ENCODE assay signal across 1 cellular context in the genomic region with DNA sequence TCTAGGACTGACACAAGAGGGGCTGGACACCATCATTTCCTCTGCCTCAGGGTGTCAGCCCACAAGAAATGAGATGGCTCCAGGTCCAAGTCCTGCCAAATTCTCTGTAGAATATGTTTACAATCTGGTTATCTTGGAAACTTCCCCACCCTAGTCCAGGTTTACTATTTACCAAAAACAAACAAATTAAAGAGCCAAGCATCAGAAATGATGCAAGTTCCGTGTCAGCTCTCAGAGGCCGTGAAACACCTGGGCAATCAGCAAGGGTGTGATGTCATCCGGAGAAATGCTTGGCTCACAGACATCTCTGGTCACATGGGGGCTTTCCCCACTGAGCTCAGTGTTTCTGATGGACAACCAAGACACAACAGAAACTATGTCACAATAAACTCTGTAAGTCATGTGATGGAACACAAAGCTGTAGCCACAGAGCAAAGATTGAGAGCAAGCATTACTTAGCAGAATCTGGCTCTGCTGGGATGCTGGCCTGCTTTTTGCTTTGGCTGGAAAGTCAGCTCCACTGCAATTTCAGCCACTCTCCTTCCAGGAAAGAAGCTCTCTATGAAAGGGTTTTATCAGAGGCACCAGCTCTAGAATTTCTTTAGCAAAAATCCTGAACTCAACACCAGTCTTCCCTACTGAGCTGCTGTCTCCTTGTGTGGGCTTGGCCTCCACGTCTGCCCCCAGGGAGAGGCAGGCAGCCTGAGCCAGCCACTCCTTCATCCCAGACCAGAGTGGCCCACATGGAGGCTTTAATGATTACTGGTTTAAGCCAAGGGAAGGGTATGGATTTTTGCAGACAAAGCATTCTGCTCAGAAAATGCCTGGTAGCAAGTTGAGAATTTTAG.
TF ChIP-seq lines count a peak whose summit lies in the region.

No MANE protein-coding gene starts in this region.

TF ChIP-seq in HCT116, 20 proteins besides CTCF, POLR2A, EP300 and RAD21 (continued from another document):
- TF ChIP-seq, protein P1, sequence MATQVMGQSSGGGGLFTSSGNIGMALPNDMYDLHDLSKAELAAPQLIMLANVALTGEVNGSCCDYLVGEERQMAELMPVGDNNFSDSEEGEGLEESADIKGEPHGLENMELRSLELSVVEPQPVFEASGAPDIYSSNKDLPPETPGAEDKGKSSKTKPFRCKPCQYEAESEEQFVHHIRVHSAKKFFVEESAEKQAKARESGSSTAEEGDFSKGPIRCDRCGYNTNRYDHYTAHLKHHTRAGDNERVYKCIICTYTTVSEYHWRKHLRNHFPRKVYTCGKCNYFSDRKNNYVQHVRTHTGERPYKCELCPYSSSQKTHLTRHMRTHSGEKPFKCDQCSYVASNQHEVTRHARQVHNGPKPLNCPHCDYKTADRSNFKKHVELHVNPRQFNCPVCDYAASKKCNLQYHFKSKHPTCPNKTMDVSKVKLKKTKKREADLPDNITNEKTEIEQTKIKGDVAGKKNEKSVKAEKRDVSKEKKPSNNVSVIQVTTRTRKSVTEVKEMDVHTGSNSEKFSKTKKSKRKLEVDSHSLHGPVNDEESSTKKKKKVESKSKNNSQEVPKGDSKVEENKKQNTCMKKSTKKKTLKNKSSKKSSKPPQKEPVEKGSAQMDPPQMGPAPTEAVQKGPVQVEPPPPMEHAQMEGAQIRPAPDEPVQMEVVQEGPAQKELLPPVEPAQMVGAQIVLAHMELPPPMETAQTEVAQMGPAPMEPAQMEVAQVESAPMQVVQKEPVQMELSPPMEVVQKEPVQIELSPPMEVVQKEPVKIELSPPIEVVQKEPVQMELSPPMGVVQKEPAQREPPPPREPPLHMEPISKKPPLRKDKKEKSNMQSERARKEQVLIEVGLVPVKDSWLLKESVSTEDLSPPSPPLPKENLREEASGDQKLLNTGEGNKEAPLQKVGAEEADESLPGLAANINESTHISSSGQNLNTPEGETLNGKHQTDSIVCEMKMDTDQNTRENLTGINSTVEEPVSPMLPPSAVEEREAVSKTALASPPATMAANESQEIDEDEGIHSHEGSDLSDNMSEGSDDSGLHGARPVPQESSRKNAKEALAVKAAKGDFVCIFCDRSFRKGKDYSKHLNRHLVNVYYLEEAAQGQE (IDR thresholded peaks at IDR 0.05; ENCODE audit: low read depth) = no peak
- TF ChIP-seq TCF7L2 (IDR thresholded peaks at IDR 0.05; ENCODE audit: borderline replicate concordance, extremely low read depth, insufficient read depth, insufficient read length) (no peak), SRF (IDR thresholded peaks at IDR 0.05; ENCODE audit: low read depth) (no peak), CEBPB (IDR thresholded peaks at IDR 0.05; ENCODE audit: low read depth) (peak; percentile 97)
- TF ChIP-seq, protein P2, sequence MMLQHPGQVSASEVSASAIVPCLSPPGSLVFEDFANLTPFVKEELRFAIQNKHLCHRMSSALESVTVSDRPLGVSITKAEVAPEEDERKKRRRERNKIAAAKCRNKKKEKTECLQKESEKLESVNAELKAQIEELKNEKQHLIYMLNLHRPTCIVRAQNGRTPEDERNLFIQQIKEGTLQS (IDR thresholded peaks at IDR 0.05) = 0 out of 2 replicates have a peak, but pooled peaks have one; percentile 65
